ENCODE assay signal across 8 cellular contexts in the genomic region with DNA sequence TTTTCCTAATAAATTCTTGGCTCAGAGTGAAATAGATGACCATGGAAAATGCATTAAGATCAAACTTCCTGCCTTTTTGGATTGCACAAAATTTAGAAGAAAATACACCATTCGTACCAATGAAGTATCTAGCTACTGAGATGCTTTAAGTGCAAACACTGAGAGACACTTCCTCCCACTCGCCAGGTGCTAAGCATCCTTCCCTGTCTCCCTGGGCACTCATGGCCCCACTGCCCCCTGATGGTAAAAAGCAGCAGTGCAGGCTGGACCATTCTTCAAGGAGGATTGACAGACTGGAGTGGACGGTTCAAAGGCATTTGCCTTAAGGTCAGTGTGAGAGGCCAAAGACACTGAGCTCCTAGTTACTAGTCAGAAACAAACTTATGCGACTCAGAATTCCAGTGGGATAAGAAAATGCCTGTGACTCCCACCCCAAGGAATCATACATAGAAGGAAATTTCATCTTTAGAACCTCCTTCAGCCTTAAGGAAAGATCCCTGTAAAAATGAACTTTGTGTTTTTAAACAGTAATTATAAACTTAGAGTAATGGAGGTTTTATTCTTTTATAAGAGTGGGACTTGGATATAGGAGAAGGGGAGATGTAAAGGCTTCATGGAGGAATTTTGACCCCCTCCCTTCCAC.
DNase-seq lines count a peak whose midpoint lies in the region; ATAC-seq and TF ChIP-seq lines count a peak whose summit lies in the region.

No MANE protein-coding gene starts in this region.

- no peak overlapping the region for H3K56ac ChIP-seq in IMR-90 (ENCODE audit: extremely low read depth, insufficient read depth, low read length)

- H2BK15ac ChIP-seq in IMR-90 (ENCODE audit: low read depth, low read length) = no peak overlapping the region

- no peak overlapping the region for H3K4ac ChIP-seq in IMR-90 (ENCODE audit: low read depth, low read length)

- H3K27ac ChIP-seq in DOHH2 (ENCODE audit: low read depth, low read length) (no peak overlapping the region), IMR-90 (ENCODE audit: insufficient read depth, low read length) (no peak overlapping the region), SK-N-MC (peak overlapping the region; percentile 85; the same call in 1 of the 2 replicates), cardiac muscle cell (no peak overlapping the region), psoas muscle (no peak overlapping the region)

- DNase-seq in IMR-90 (peak; percentile 30), SK-N-MC (ENCODE audit: low read depth, low spot score) (no peak), cardiac muscle cell (ENCODE audit: low read depth in 1 of 2, low spot score in 1 of 2) (peak; percentile 64 to 77), psoas muscle (peak; percentile 56 to 72)
- peak; percentile 71 for DNase-seq in activated naive CD4-positive, alpha-beta T cell treated with anti-CD3 and anti-CD28 coated beads, Interleukin-2, amount 50 U/mL, for 16 hours

- H3K9me3 ChIP-seq in DOHH2 (ENCODE audit: control insufficient read depth, insufficient read depth, low read length) (no peaks in the 10 kb centered on the region), IMR-90 (ENCODE audit: control insufficient read depth, insufficient read depth, low read length) (no peaks in the 10 kb centered on the region), SK-N-MC (ENCODE audit: low read depth, low read length) (no peaks in the 10 kb centered on the region), cardiac muscle cell (ENCODE audit: low read depth) (no peaks in the 10 kb centered on the region), psoas muscle (no peaks in the 10 kb centered on the region)

- in situ Hi-C loops in IMR-90 (cut with MboI; ENCODE audit: low sequenced_read_pairs) = no loop called here

- WGBS in IMR-90 (ENCODE audit: extremely low coverage in 2 of 2, insufficient read length in 1 of 2), 2 experiments = no CpG with 5 or more reads among the region's 4 CpGs
- WGBS in psoas muscle, 3 donors = 9 to 12% (median 9%) methylated on average over 4 of the region's 4 CpGs

- no peak overlapping the region for H2BK5ac ChIP-seq in IMR-90 (ENCODE audit: low read depth, low read length, poor library complexity, severe bottlenecking)

- peak; percentile 55 for TF ChIP-seq RAD21 in IMR-90 (IDR thresholded peaks at IDR 0.05; ENCODE audit: low read length)

- no peak overlapping the region for H4K91ac ChIP-seq in IMR-90 (ENCODE audit: insufficient read depth, low read depth, low read length)

- H3K79me2 ChIP-seq in DOHH2 (ENCODE audit: control insufficient read depth, low read length) = no peaks in the 10 kb centered on the region

- H3K4me1 ChIP-seq in DOHH2 (ENCODE audit: control insufficient read depth, low read length) (no peaks in the 10 kb centered on the region), IMR-90 (ENCODE audit: control insufficient read depth, insufficient read depth, low read length) (no peaks in the 10 kb centered on the region), cardiac muscle cell (ENCODE audit: low read depth) (no peaks in the 10 kb centered on the region), psoas muscle (no peaks in the 10 kb centered on the region)

- TF ChIP-seq CTCF in DOHH2 (IDR thresholded peaks at IDR 0.05; ENCODE audit: low read depth, low read length, poor library complexity, severe bottlenecking) = peak; percentile 98
- peak; percentile 57 for TF ChIP-seq CTCF in IMR-90 (conservative IDR thresholded peaks at IDR 0.05; ENCODE audit: low read depth, low read length)
- peak; percentile 94 for TF ChIP-seq CTCF in cardiac muscle cell (IDR thresholded peaks at IDR 0.05; ENCODE audit: low read depth, low read length)
- TF ChIP-seq CTCF in psoas muscle (IDR thresholded peaks at IDR 0.05) = peak; percentile 85

- CTCF ChIA-PET in IMR-90 (lab: Yijun Ruan, JAX) = interaction anchor here (0.5 kb wide), 1 partner anchor 64 kb away, joined by 3 read pairs; no protein-coding TSS in a partner anchor

- H3K79me1 ChIP-seq in IMR-90 (ENCODE audit: low read depth in 1 of 2, low read length in 2 of 2) = no peaks in the 10 kb centered on the region

- ATAC-seq in GM21381 (IDR thresholded peaks at IDR 0.05; ENCODE audit: unreplicated experiment) (peak; percentile 65), IMR-90 (ENCODE audit: low read depth) (peak; percentile 88), psoas muscle (peak; percentile 77 to 88 (median 82)), HG02840 (IDR thresholded peaks at IDR 0.05; ENCODE audit: low FRiP score, unreplicated experiment) (no peak)

- no peak overlapping the region for H3K9ac ChIP-seq in IMR-90 (ENCODE audit: low read depth, low read length)
- H3K9ac ChIP-seq in SK-N-MC (ENCODE audit: insufficient read length) = peak overlapping the region; percentile 42

- no TSS peak for BruUV-seq in IMR-90 (replicated peaks; lab: Mats Ljungman, UMichigan)

- H2AFZ ChIP-seq in IMR-90 (replicated peaks; ENCODE audit: low read length, poor library complexity) = no peak overlapping the region

- no peak overlapping the region for H3K18ac ChIP-seq in IMR-90 (ENCODE audit: low read depth, low read length)

- H4K8ac ChIP-seq in IMR-90 (ENCODE audit: low read depth in 2 of 2, low read length in 2 of 2) = no peak overlapping the region

- no peaks in the 10 kb centered on the region for H3K36me3 ChIP-seq in DOHH2 (ENCODE audit: control insufficient read depth, low read length)
- no peaks in the 10 kb centered on the region for H3K36me3 ChIP-seq in IMR-90 (ENCODE audit: control insufficient read depth, insufficient read depth, low read length)
- no peaks in the 10 kb centered on the region for H3K36me3 ChIP-seq in SK-N-MC (ENCODE audit: insufficient read depth, low read length)
- no peaks in the 10 kb centered on the region for H3K36me3 ChIP-seq in cardiac muscle cell
- H3K36me3 ChIP-seq in psoas muscle (ENCODE audit: insufficient read depth in 1 of 2, low read depth in 1 of 2) = no peaks in the 10 kb centered on the region

- no peak overlapping the region for H2AK5ac ChIP-seq in IMR-90 (ENCODE audit: low read depth, low read length)

- H4K5ac ChIP-seq in IMR-90 (ENCODE audit: low read depth, low read length) = no peak overlapping the region

- H3K27me3 ChIP-seq in DOHH2 (ENCODE audit: control insufficient read depth, low read length) = no peaks in the 10 kb centered on the region
- peaks cover 4% of the 10 kb centered on the region for H3K27me3 ChIP-seq in IMR-90 (ENCODE audit: control insufficient read depth, insufficient read depth, low read length)
- no peaks in the 10 kb centered on the region for H3K27me3 ChIP-seq in cardiac muscle cell
- H3K27me3 ChIP-seq in psoas muscle (ENCODE audit: insufficient read depth in 3 of 3, low read length in 2 of 3) = no peaks in the 10 kb centered on the region

- H3K4me2 ChIP-seq in DOHH2 (ENCODE audit: low read length) (no peak overlapping the region), IMR-90 (ENCODE audit: low read depth, low read length) (no peak overlapping the region)

- no peak overlapping the region for H2BK20ac ChIP-seq in IMR-90 (ENCODE audit: low read depth, low read length)

- H3K14ac ChIP-seq in IMR-90 (replicated peaks; ENCODE audit: low read depth, low read length) = no peak overlapping the region

- no peak for TF ChIP-seq POLR2A in IMR-90 (IDR thresholded peaks at IDR 0.05; ENCODE audit: low read depth, low read length)

- H3K4me3 ChIP-seq in DOHH2 (ENCODE audit: low read length) (no peak overlapping the region), IMR-90 (ENCODE audit: insufficient read depth, low read depth, low read length) (no peak overlapping the region), SK-N-MC (peak overlapping the region; percentile 64), cardiac muscle cell (no peak overlapping the region), psoas muscle (no peak overlapping the region)

- POLR2A ChIA-PET in IMR-90 (lab: Charles Lee; ENCODE audit: unreplicated experiment) = no interaction called here

- H2BK120ac ChIP-seq in IMR-90 (ENCODE audit: low read depth, low read length) = no peak overlapping the region

- H4K20me1 ChIP-seq in DOHH2 (ENCODE audit: control insufficient read depth, insufficient read depth, low read depth, low read length) (no peaks in the 10 kb centered on the region), IMR-90 (ENCODE audit: insufficient read depth, low read length) (no peaks in the 10 kb centered on the region)

- H3K9me1 ChIP-seq in IMR-90 (ENCODE audit: insufficient read depth, low read length) = no peaks in the 10 kb centered on the region

- no peak overlapping the region for H2AK9ac ChIP-seq in IMR-90 (replicated peaks; ENCODE audit: low read depth, low read length, poor library complexity)

- dilution Hi-C loops in IMR-90 (cut with HindIII; ENCODE audit: low sequenced_read_pairs, unreplicated experiment) = no loop called here

- H3F3A ChIP-seq in DOHH2 (ENCODE audit: control insufficient read depth, insufficient read depth) = no peaks in the 10 kb centered on the region

- intact Hi-C loops in IMR-90 (cut with micrococcal nuclease) (loop anchor here (5.0 kb wide), 1 partner anchor 721 kb away; no protein-coding TSS in a partner anchor), psoas muscle (cut with DNase I) (loop anchor here in 1 of 2 donors (5.0 kb wide), 1 partner anchor 721 kb away; no protein-coding TSS in a partner anchor)

- H3K23ac ChIP-seq in IMR-90 (ENCODE audit: low read depth, low read length) = no peak overlapping the region

- H3K9me2 ChIP-seq in DOHH2 (replicated peaks; ENCODE audit: control insufficient read depth, low read length) = no peaks in the 10 kb centered on the region

TF ChIP-seq in IMR-90, 13 proteins besides CTCF, POLR2A, EP300 and RAD21:
- TF ChIP-seq BHLHE40 (IDR thresholded peaks at IDR 0.05; ENCODE audit: low read depth, low read length) (no peak), CEBPB (IDR thresholded peaks at IDR 0.05; ENCODE audit: low read depth, low read length) (no peak), SMC3 (IDR thresholded peaks at IDR 0.05; ENCODE audit: low read depth, low read length) (peak; percentile 17; the same call in 1 of the 2 replicates), MAZ (IDR thresholded peaks at IDR 0.05; ENCODE audit: borderline replicate concordance, low read depth, low read length) (no peak), NFE2L2 (IDR thresholded peaks at IDR 0.05; ENCODE audit: low read depth, low read length) (no peak)
- TF ChIP-seq, protein P1, sequence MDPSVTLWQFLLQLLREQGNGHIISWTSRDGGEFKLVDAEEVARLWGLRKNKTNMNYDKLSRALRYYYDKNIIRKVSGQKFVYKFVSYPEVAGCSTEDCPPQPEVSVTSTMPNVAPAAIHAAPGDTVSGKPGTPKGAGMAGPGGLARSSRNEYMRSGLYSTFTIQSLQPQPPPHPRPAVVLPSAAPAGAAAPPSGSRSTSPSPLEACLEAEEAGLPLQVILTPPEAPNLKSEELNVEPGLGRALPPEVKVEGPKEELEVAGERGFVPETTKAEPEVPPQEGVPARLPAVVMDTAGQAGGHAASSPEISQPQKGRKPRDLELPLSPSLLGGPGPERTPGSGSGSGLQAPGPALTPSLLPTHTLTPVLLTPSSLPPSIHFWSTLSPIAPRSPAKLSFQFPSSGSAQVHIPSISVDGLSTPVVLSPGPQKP (IDR thresholded peaks at IDR 0.05; ENCODE audit: borderline replicate concordance, low read depth, low read length) = no peak
